ENCODE assay signal across 5 cellular contexts in genomic region chr4:165819126-165819525, GRCh38. TPM values are rescaled to one million over a fixed set of nuclear protein-coding genes. Genes with fewer than 3 reads are reported as not detected.
"Had no signal": no experiment of that assay in that cellular context is flagged by ENCODE, and none has a peak within 500 bp of the region (broad histone marks: within the 10 kb centered on the region; RNA-seq: fewer than 3 reads in every experiment).

No MANE protein-coding gene starts in this region.

RNA-seq across cellular contexts. Expression of gene TLL1, which starts 53.9 kb away (rescaled TPM):
- total RNA-seq: HepG2, HT-29, IMR-90, K562 had no signal
- polyA plus RNA-seq: HepG2, IgD-negative memory B cell, IMR-90, K562 had no signal
